In genomic region chr13:113509989-113510388, GRCh38 we compare ENCODE assay signal across 24 cellular contexts. TPM values are rescaled to one million over a fixed set of nuclear protein-coding genes. Genes with fewer than 3 reads are reported as not detected.
A peak's percentile ranks its signal among the peaks of the same experiment; 100 is the strongest.
DNase-seq lines count a peak whose midpoint lies in the region; ATAC-seq and TF ChIP-seq lines count a peak whose summit lies in the region.
"Had no signal": no experiment of that assay in that cellular context is flagged by ENCODE, and none has a peak within 500 bp of the region (broad histone marks: within the 10 kb centered on the region; RNA-seq: fewer than 3 reads in every experiment).

No MANE protein-coding gene starts in this region.

- H3K27ac Mint-ChIP-seq in T-helper 17 cell (peak overlapping the region; percentile 54), neural progenitor cell (peak overlapping the region; percentile 55)
- H3K27ac Mint-ChIP-seq: HFFc6, IgD-negative memory B cell had no signal

- H3K36me3 Mint-ChIP-seq in T-helper 17 cell (ENCODE audit: low read depth) (peaks cover 2% of the 10 kb centered on the region), neural progenitor cell (peaks cover 15% of the 10 kb centered on the region)

- H3K9me3 ChIP-seq in AG04450 (ENCODE audit: control insufficient read depth, insufficient read depth, low read length) (no peaks in the 10 kb centered on the region), T-helper 17 cell (ENCODE audit: control insufficient read depth, low read length, poor library complexity, severe bottlenecking) (no peaks in the 10 kb centered on the region), neural progenitor cell (ENCODE audit: low read depth) (no peaks in the 10 kb centered on the region)

- no peak overlapping the region for H3K4me3 Mint-ChIP-seq in T-helper 17 cell
- H3K4me3 Mint-ChIP-seq in neural progenitor cell: no peak overlapping the region
- H3K4me3 Mint-ChIP-seq: H9, HFFc6, IgD-negative memory B cell had no signal

- DNase-seq in AG04450 (ENCODE audit: low read depth, low spot score): no peak
- DNase-seq in T-helper 17 cell: no peak
- no peak for DNase-seq in neural progenitor cell (ENCODE audit: low spot score)
- DNase-seq in H4 (ENCODE audit: low spot score): no peak
- DNase-seq: EL, GF-D8, H9, HFFc6, Karpas-422, NCI-H1417, NCI-H1694 treated with DMSO at 0.1 percent for 48 hours, NCI-H2081 treated with DMSO at 0.1 percent for 48 hours, NCI-H2171 treated with DMSO at 0.1 percent for 48 hours, NCI-H446, NCI-H526 treated with DMSO at 0.1 percent for 48 hours, PC-3, SHP77, SW 1271 had no signal

- no peak overlapping the region for H3K4me2 ChIP-seq in neural progenitor cell

- H3K79me2 ChIP-seq in neural progenitor cell (ENCODE audit: low read depth): no peaks in the 10 kb centered on the region

- H4K20me1 ChIP-seq in neural progenitor cell (ENCODE audit: low read depth): no peaks in the 10 kb centered on the region

- ATAC-seq in T-helper 17 cell (no peak), esophagus mucosa (peak; percentile 32), HG03342 (IDR thresholded peaks at IDR 0.05; ENCODE audit: unreplicated experiment) (no peak)
- no peak for ATAC-seq in activated CD4-positive, CD25-positive, alpha-beta regulatory T cell treated with anti-CD3 and anti-CD28 coated beads, Interleukin-2, amount 50 U/mL, for 24 hours
- ATAC-seq: PC-3 had no signal

- H3K27me3 Mint-ChIP-seq in T-helper 17 cell (no peaks in the 10 kb centered on the region), neural progenitor cell (ENCODE audit: insufficient read depth, low read depth) (peaks cover 7% of the 10 kb centered on the region)
- H3K27me3 Mint-ChIP-seq: IgD-negative memory B cell had no signal

- no peaks in the 10 kb centered on the region for H3K9me3 Mint-ChIP-seq in neural progenitor cell
- H3K9me3 Mint-ChIP-seq: H9, HFFc6, IgD-negative memory B cell had no signal

- TF ChIP-seq CTCF in AG04450 (IDR thresholded peaks at IDR 0.05; ENCODE audit: low read depth, low read length): no peak
- TF ChIP-seq CTCF in neural progenitor cell (IDR thresholded peaks at IDR 0.05): no peak

- H3K27me3 ChIP-seq in AG04450 (ENCODE audit: control insufficient read depth, insufficient read depth, low read length) (no peaks in the 10 kb centered on the region), neural progenitor cell (no peaks in the 10 kb centered on the region)

- H3K27ac ChIP-seq in AG04450 (ENCODE audit: low read depth, low read length): peak overlapping the region; percentile 0
- no peak overlapping the region for H3K27ac ChIP-seq in neural progenitor cell
- H3K27ac ChIP-seq: C4-2B had no signal

- H3K4me3 ChIP-seq in AG04450 (ENCODE audit: low read depth, low read length) (no peak overlapping the region), neural progenitor cell (no peak overlapping the region)

- H2AFZ ChIP-seq in neural progenitor cell (replicated peaks): no peak overlapping the region

- H3K4me1 Mint-ChIP-seq in T-helper 17 cell: peaks cover 16% of the 10 kb centered on the region
- peaks cover 3% of the 10 kb centered on the region for H3K4me1 Mint-ChIP-seq in neural progenitor cell
- H3K4me1 Mint-ChIP-seq: H9 had no signal

- H3F3A ChIP-seq in neural progenitor cell (ENCODE audit: low read depth): no peaks in the 10 kb centered on the region

- H3K9ac ChIP-seq in neural progenitor cell: no peak overlapping the region

- CTCF ChIA-PET in AG04450 (lab: Charles Lee): no interaction called here

- no peaks in the 10 kb centered on the region for H3K4me1 ChIP-seq in neural progenitor cell

- no peaks in the 10 kb centered on the region for H3K36me3 ChIP-seq in neural progenitor cell

- POLR2A ChIA-PET in AG04450 (lab: Yijun Ruan, JAX): no interaction called here

RNA-seq across cellular contexts. Expression of gene DCUN1D2, which starts 19.5 kb away (rescaled TPM):
- 11.0 and 11.5 TPM in 2 replicates for polyA plus RNA-seq in AG04450 (2011; rRNA removed)
- polyA minus RNA-seq in AG04450 (2011; rRNA and poly(A)+ RNA removed): 9.1 and 9.9 TPM in 2 replicates
- total RNA-seq in T-helper 17 cell (10 to 100 TPM; 12.8 to 15.2 TPM), esophagus mucosa (8.4 TPM), neural progenitor cell (ENCODE audit: low replicate concordance) (17.4 and 23.8 TPM in 2 replicates)
- 4.5 and 19.6 TPM in 2 replicates for total RNA-seq in H4 (2014; rRNA removed; shearing (Covaris generic))

RNA-seq across cellular contexts. Expression of gene ADPRHL1, which starts 56.7 kb away (rescaled TPM):
- 0.35 and 0.41 TPM in 2 replicates for polyA plus RNA-seq in AG04450 (2011; rRNA removed)
- polyA minus RNA-seq in AG04450 (2011; rRNA and poly(A)+ RNA removed): 0.28 and 0.65 TPM in 2 replicates
- total RNA-seq in T-helper 17 cell: under 1 TPM; 0.21 to 0.94 TPM
- 2.5 TPM for total RNA-seq in esophagus mucosa
- total RNA-seq in neural progenitor cell (ENCODE audit: low replicate concordance): 0.22 and 0.43 TPM in 2 replicates
- total RNA-seq in H4 (2014; rRNA removed; shearing (Covaris generic)): 0.23 and 1.3 TPM in 2 replicates
- total RNA-seq: RPMI7951 had no signal
